In the genomic region with DNA sequence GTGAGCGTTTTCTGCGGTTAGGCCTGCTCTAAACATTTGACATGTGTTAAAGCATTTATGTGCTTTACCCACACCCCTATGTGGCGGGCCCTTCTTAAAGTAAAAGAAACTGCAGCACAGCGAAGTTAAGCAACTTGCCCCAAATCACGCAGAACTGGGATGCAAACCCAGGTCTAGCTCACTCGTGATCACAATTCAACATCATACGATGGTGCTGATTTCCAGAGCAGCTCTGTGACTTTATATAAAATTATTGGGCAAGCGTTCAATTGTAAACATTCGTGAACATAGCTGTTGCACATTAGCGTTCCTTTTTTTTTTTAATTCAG, we compare ENCODE assay signal across 8 cellular contexts. TPM values are rescaled to one million over a fixed set of nuclear protein-coding genes. Genes with fewer than 3 reads are reported as not detected.
A peak's percentile ranks its signal among the peaks of the same experiment; 100 is the strongest.
DNase-seq lines count a peak whose midpoint lies in the region; ATAC-seq, FAIRE-seq and TF ChIP-seq lines count a peak whose summit lies in the region.

No MANE protein-coding gene starts in this region.

- TF ChIP-seq EP300 in GM12878 (IDR thresholded peaks at IDR 0.05; ENCODE audit: borderline replicate concordance in 1 of 2, control insufficient read depth in 1 of 2, low read depth in 2 of 2, low read length in 2 of 2): no peak

- no peaks in the 10 kb centered on the region for H3K9me3 Mint-ChIP-seq in activated CD4-positive, alpha-beta T cell treated with anti-CD3 and anti-CD28 coated beads, Interleukin-2, amount 10 ng/mL, durations not matched to agents 24 days and 14 days

- no peaks in the 10 kb centered on the region for H4K20me1 ChIP-seq in GM12878 (ENCODE audit: control insufficient read depth, insufficient read depth)

- in situ Hi-C loops in GM12878 (cut with MboI): no loop called here

- no peaks in the 10 kb centered on the region for H3K27me3 Mint-ChIP-seq in activated CD4-positive, alpha-beta T cell treated with anti-CD3 and anti-CD28 coated beads, Interleukin-2, amount 10 ng/mL, durations not matched to agents 24 days and 14 days

- H3K4me3 ChIP-seq in GM12878 (peak overlapping the region; percentile 75), left lung (peak overlapping the region; percentile 47 to 48), tibial artery (peak overlapping the region; percentile 56 to 61)

- CTCF ChIA-PET in GM12878 (lab: Yijun Ruan, JAX): interaction anchor here (0.7 to 8.5 kb wide), 16 partner anchors 8 to 198 kb away, joined by 3 to 206 read pairs (median 5); no protein-coding TSS in a partner anchor

- TF ChIP-seq RAD21 in GM12878 (IDR thresholded peaks at IDR 0.05; ENCODE audit: insufficient read depth, low read depth, low read length): no peak

- SMC1A ChIA-PET in GM12878 (lab: Charles Lee; ENCODE audit: uncharacterized antibody, unreplicated experiment): interaction anchor here (0.7 to 7.6 kb wide), 20 partner anchors 8 to 198 kb away, joined by 3 to 168 read pairs (median 6); partner anchors contain the start of gene GLRX

- no peak for FAIRE-seq in GM12878 (lab: Jason Lieb, UNC)
- FAIRE-seq in urothelium cell line (lab: Jason Lieb, UNC): no peak

- DNase-seq in activated CD4-positive, alpha-beta T cell treated with anti-CD3 and anti-CD28 coated beads, Interleukin-2, amount 10 ng/mL, durations not matched to agents 24 days and 14 days: no peak
- DNase-seq in activated CD4-positive, alpha-beta T cell treated with anti-CD3 and anti-CD28 coated beads, Interleukin-2, amount 50 U/mL, for 48 hours: no peak
- DNase-seq in GM12878 (ENCODE audit: low read depth, low spot score) (no peak), left lung (no peak), tibial artery (no peak), urothelium cell line (ENCODE audit: low spot score) (no peak), dermis blood vessel endothelial cell (no peak)

- POLR2A ChIA-PET in GM12878 (lab: Charles Lee): interaction anchor here (0.8 to 2.0 kb wide), 12 partner anchors 8 to 201 kb away, joined by 3 to 12 read pairs (median 5); partner anchors contain the start of genes GLRX, GPR150 and RHOBTB3

- no peaks in the 10 kb centered on the region for H3K79me2 ChIP-seq in GM12878 (ENCODE audit: control insufficient read depth, insufficient read depth, low read length)

- 29% methylated on average over 10 of the region's 10 CpGs for WGBS in GM12878 (ENCODE audit: insufficient coverage, insufficient replicate concordance, low lambda C conversion rate, missing lambda C conversion rate)

- H3K9ac ChIP-seq in GM12878 (ENCODE audit: control insufficient read depth, insufficient read depth, low read length): peak overlapping the region; percentile 77

- H3K27ac ChIP-seq in GM12878 (ENCODE audit: control insufficient read depth, insufficient read depth): peak overlapping the region; percentile 80
- peak overlapping the region; percentile 91 to 92 for H3K27ac ChIP-seq in left lung
- H3K27ac ChIP-seq in tibial artery: peak overlapping the region; percentile 91 to 95

- no TSS peak for BruUV-seq in GM12878 (replicated peaks; lab: Mats Ljungman, UMichigan)

- H3K27ac Mint-ChIP-seq in activated CD4-positive, alpha-beta T cell treated with anti-CD3 and anti-CD28 coated beads, Interleukin-2, amount 10 ng/mL, durations not matched to agents 24 days and 14 days: peak overlapping the region; percentile 89

- peak overlapping the region; percentile 88 for H2AFZ ChIP-seq in GM12878 (ENCODE audit: control insufficient read depth, low read depth, low read length)

- TF ChIP-seq CTCF in GM12878 (IDR thresholded peaks at IDR 0.05 in 2 of 3, conservative IDR thresholded peaks at IDR 0.05 in 1 of 3; ENCODE audit: control insufficient read depth in 2 of 3, extremely low read depth in 1 of 3, insufficient read depth in 1 of 3, low read depth in 3 of 3, low read length in 3 of 3) (no peak), left lung (IDR thresholded peaks at IDR 0.05) (no peak), tibial artery (IDR thresholded peaks at IDR 0.05) (no peak)

- intact Hi-C loops in activated CD4-positive, alpha-beta T cell treated with anti-CD3 and anti-CD28 coated beads, Interleukin-2, amount 10 ng/mL, durations not matched to agents 24 days and 14 days (cut with micrococcal nuclease): loop anchor here (1.0 to 10.0 kb wide), 7 partner anchors 72 to 890 kb away; partner anchors contain the start of gene GLRX
- intact Hi-C loops in GM12878 (cut with micrococcal nuclease; ENCODE audit: unreplicated experiment): loop anchor here (2.0 to 10.0 kb wide), 3 partner anchors 82 to 688 kb away; no protein-coding TSS in a partner anchor
- intact Hi-C loops in left lung (cut with DNase I): no loop called here
- intact Hi-C loops in tibial artery (cut with DNase I; ENCODE audit: low total_unique reads): loop anchor here (5.0 to 10.0 kb wide), 2 partner anchors 85 to 698 kb away; partner anchors contain the start of gene RHOBTB3

- no peak for TF ChIP-seq POLR2A in GM12878 (IDR thresholded peaks at IDR 0.05; ENCODE audit: low read depth, low read length)

- H3K4me1 Mint-ChIP-seq in activated CD4-positive, alpha-beta T cell treated with anti-CD3 and anti-CD28 coated beads, Interleukin-2, amount 10 ng/mL, durations not matched to agents 24 days and 14 days: peaks cover 29% of the 10 kb centered on the region

- H3K4me2 ChIP-seq in GM12878 (ENCODE audit: control insufficient read depth, insufficient read depth): peak overlapping the region; percentile 88

- no peaks in the 10 kb centered on the region for H3K27me3 ChIP-seq in GM12878 (replicated peaks in 1 of 2; ENCODE audit: control insufficient read depth in 2 of 2, insufficient read depth in 2 of 2, low read length in 1 of 2)
- no peaks in the 10 kb centered on the region for H3K27me3 ChIP-seq in left lung
- H3K27me3 ChIP-seq in tibial artery: no peaks in the 10 kb centered on the region

- H3K9me3 ChIP-seq in GM12878 (replicated peaks; ENCODE audit: control insufficient read depth, insufficient read depth, low read length) (no peaks in the 10 kb centered on the region), left lung (no peaks in the 10 kb centered on the region), tibial artery (no peaks in the 10 kb centered on the region)

- H3K36me3 ChIP-seq in GM12878 (ENCODE audit: control insufficient read depth in 2 of 2, insufficient read depth in 2 of 2, low read length in 1 of 2) (no peaks in the 10 kb centered on the region), left lung (no peaks in the 10 kb centered on the region), tibial artery (no peaks in the 10 kb centered on the region)

- peak overlapping the region; percentile 83 for H3K4me3 Mint-ChIP-seq in activated CD4-positive, alpha-beta T cell treated with anti-CD3 and anti-CD28 coated beads, Interleukin-2, amount 10 ng/mL, durations not matched to agents 24 days and 14 days

- RAD21 ChIA-PET in GM12878 (lab: Charles Lee; ENCODE audit: unreplicated experiment): interaction anchor here (0.6 to 7.4 kb wide), 25 partner anchors 16 to 1898 kb away, joined by 3 to 98 read pairs (median 6); partner anchors contain the start of genes ARSK, GLRX, RHOBTB3 and SKIC3

- no peaks in the 10 kb centered on the region for H3K36me3 Mint-ChIP-seq in activated CD4-positive, alpha-beta T cell treated with anti-CD3 and anti-CD28 coated beads, Interleukin-2, amount 10 ng/mL, durations not matched to agents 24 days and 14 days (ENCODE audit: low read depth)

- H3K4me1 ChIP-seq in GM12878 (ENCODE audit: control insufficient read depth, insufficient read depth, low read length) (peaks cover 5% of the 10 kb centered on the region), left lung (peaks cover 0 to 22% of the 10 kb centered on the region in 2 donors), tibial artery (peaks cover 0 to 20% (median 5%) of the 10 kb centered on the region in 4 donors)

- ATAC-seq in GM12878 (peak; percentile 22; the same call in 2 of the 3 replicates), left lung (peak; percentile 40), HG02610 (IDR thresholded peaks at IDR 0.05; ENCODE audit: unreplicated experiment) (no peak)

RNA-seq across cellular contexts. Expression of gene RFESD, which starts 0.7 kb away (rescaled TPM):
- total RNA-seq in activated CD4-positive, alpha-beta T cell treated with anti-CD3 and anti-CD28 coated beads, Interleukin-2, amount 10 ng/mL, durations not matched to agents 24 days and 14 days: 4.0 and 4.2 TPM in 2 replicates
- total RNA-seq in GM12878 (2013; cell fraction: nucleolus; rRNA removed): 16.6 and 20.0 TPM in 2 replicates
- total RNA-seq in GM12878 (2014; rRNA removed) (3.3 and 3.4 TPM in 2 replicates), GM12878 (2014; rRNA removed; fragmentation: Illumina TruSeq; extraction: Trizol) (3.9 and 4.2 TPM in 2 replicates), GM12878 (2021) (2.9 and 5.7 TPM in 2 replicates), left lung (1 to 10 TPM; 2.7 TPM), dermis blood vessel endothelial cell (0.34 and 0.70 TPM in 2 replicates)
- 1.9 TPM for polyA plus RNA-seq in GM12878 (2011; ENCODE audit: low read depth)
- polyA plus RNA-seq in GM12878 (2011; rRNA removed) (5.7 and 10.9 TPM in 2 replicates), GM12878 (2014; fragmentation: Illumina TruSeq; extraction: Trizol) (1.9 and 3.3 TPM in 2 replicates), GM12878 (2014; fragmentation: Nextera tagmentation; extraction: Ambion mirVana) (10 to 100 TPM; 14.0 to 14.7 TPM), GM12878 (2014; rRNA removed) (1.4 and 1.9 TPM in 2 replicates), GM12878 (2016; fragmentation: Nextera tagmentation; extraction: Ambion mirVana) (1 to 10 TPM; 5.9 to 6.8 TPM)
- 1.7 and 2.4 TPM in 2 replicates for polyA plus RNA-seq in GM12878 (2011; cell fraction: cytosol; rRNA removed)
- 3.9 and 4.3 TPM in 2 replicates for polyA plus RNA-seq in GM12878 (2011; cell fraction: nucleus; rRNA removed)
- 2.7 and 3.0 TPM in 2 replicates for polyA plus RNA-seq in GM12878 (2012)
- 2.7 and 5.3 TPM in 2 replicates for polyA minus RNA-seq in GM12878 (2011; rRNA and poly(A)+ RNA removed)
- 0.62 and 0.67 TPM in 2 replicates for polyA minus RNA-seq in GM12878 (2011; cell fraction: cytosol; rRNA and poly(A)+ RNA removed)
- 4.0 and 4.4 TPM in 2 replicates for polyA minus RNA-seq in GM12878 (2011; cell fraction: nucleus; rRNA and poly(A)+ RNA removed)

RNA-seq across cellular contexts. Expression of gene GPR150, which starts 27.4 kb away (rescaled TPM):
- 0.33 and 0.56 TPM in 2 replicates for total RNA-seq in activated CD4-positive, alpha-beta T cell treated with anti-CD3 and anti-CD28 coated beads, Interleukin-2, amount 10 ng/mL, durations not matched to agents 24 days and 14 days
- total RNA-seq in GM12878 (2013; cell fraction: nucleolus; rRNA removed): 1.4 TPM in 2 replicates
- 0.82 and 1.1 TPM in 2 replicates for total RNA-seq in GM12878 (2014; rRNA removed)
- total RNA-seq in GM12878 (2014; rRNA removed; fragmentation: Illumina TruSeq; extraction: Trizol): 0.13 and 0.18 TPM in 2 replicates
- 0.92 and 1.3 TPM in 2 replicates for total RNA-seq in GM12878 (2021)
- 0.12 TPM for polyA plus RNA-seq in GM12878 (2011; ENCODE audit: low read depth)
- polyA plus RNA-seq in GM12878 (2011; rRNA removed): 0.08 and 0.16 TPM in 2 replicates
- 0.12 TPM in 2 replicates for polyA plus RNA-seq in GM12878 (2011; cell fraction: cytosol; rRNA removed)
- polyA plus RNA-seq in GM12878 (2011; cell fraction: nucleus; rRNA removed): 0.67 TPM in 2 replicates
- polyA plus RNA-seq in GM12878 (2012): 0.46 and 0.49 TPM in 2 replicates
- polyA plus RNA-seq in GM12878 (2014; fragmentation: Illumina TruSeq; extraction: Trizol): 0.37 and 0.43 TPM in 2 replicates
- polyA plus RNA-seq in GM12878 (2014; fragmentation: Nextera tagmentation; extraction: Ambion mirVana): under 1 TPM in 1 of 2 experiments, not detected in 1; 0.13 TPM
- polyA plus RNA-seq in GM12878 (2014; rRNA removed): 0.77 and 1.1 TPM in 2 replicates
- polyA plus RNA-seq in GM12878 (2016; fragmentation: Nextera tagmentation; extraction: Ambion mirVana): under 1 TPM; 0.16 to 0.76 TPM
- polyA minus RNA-seq in GM12878 (2011; rRNA and poly(A)+ RNA removed): 0.15 TPM in 1 of 2 replicates, not detected in the other
- polyA minus RNA-seq in GM12878 (2011; cell fraction: cytosol; rRNA and poly(A)+ RNA removed): not detected in 2 replicates
- polyA minus RNA-seq in GM12878 (2011; cell fraction: nucleus; rRNA and poly(A)+ RNA removed): 0.97 and 1.4 TPM in 2 replicates
- under 1 TPM; 0.16 to 0.26 TPM for total RNA-seq in left lung
- total RNA-seq in dermis blood vessel endothelial cell: 0.05 and 0.17 TPM in 2 replicates

RNA-seq across cellular contexts. Expression of gene SPATA9, which starts 35.5 kb away (rescaled TPM):
- not detected in 2 replicates for total RNA-seq in activated CD4-positive, alpha-beta T cell treated with anti-CD3 and anti-CD28 coated beads, Interleukin-2, amount 10 ng/mL, durations not matched to agents 24 days and 14 days
- 0.81 TPM in 1 of 2 replicates, not detected in the other for total RNA-seq in GM12878 (2013; cell fraction: nucleolus; rRNA removed)
- total RNA-seq in GM12878 (2014; rRNA removed): 0.11 and 0.16 TPM in 2 replicates
- total RNA-seq in GM12878 (2014; rRNA removed; fragmentation: Illumina TruSeq; extraction: Trizol): 0.18 TPM in 1 of 2 replicates, not detected in the other
- total RNA-seq in GM12878 (2021): 0.35 TPM in 1 of 2 replicates, not detected in the other
- not detected for polyA plus RNA-seq in GM12878 (2011; ENCODE audit: low read depth)
- polyA plus RNA-seq in GM12878 (2011; rRNA removed): 0.33 and 0.46 TPM in 2 replicates
- polyA plus RNA-seq in GM12878 (2011; cell fraction: cytosol; rRNA removed): 0.15 and 0.45 TPM in 2 replicates
- 0.34 and 0.39 TPM in 2 replicates for polyA plus RNA-seq in GM12878 (2011; cell fraction: nucleus; rRNA removed)
- 0.25 and 0.53 TPM in 2 replicates for polyA plus RNA-seq in GM12878 (2012)
- 0.13 TPM in 1 of 2 replicates, not detected in the other for polyA plus RNA-seq in GM12878 (2014; fragmentation: Illumina TruSeq; extraction: Trizol)
- under 1 TPM; 0.16 to 0.49 TPM for polyA plus RNA-seq in GM12878 (2014; fragmentation: Nextera tagmentation; extraction: Ambion mirVana)
- 0.15 and 0.22 TPM in 2 replicates for polyA plus RNA-seq in GM12878 (2014; rRNA removed)
- polyA plus RNA-seq in GM12878 (2016; fragmentation: Nextera tagmentation; extraction: Ambion mirVana): under 1 TPM; 0.16 to 0.24 TPM
- not detected in 2 replicates for polyA minus RNA-seq in GM12878 (2011; rRNA and poly(A)+ RNA removed)
- not detected in 2 replicates for polyA minus RNA-seq in GM12878 (2011; cell fraction: cytosol; rRNA and poly(A)+ RNA removed)
- 0.57 TPM in 1 of 2 replicates, not detected in the other for polyA minus RNA-seq in GM12878 (2011; cell fraction: nucleus; rRNA and poly(A)+ RNA removed)
- under 1 TPM; 0.31 to 0.52 TPM for total RNA-seq in left lung
- total RNA-seq in dermis blood vessel endothelial cell: not detected in 2 replicates

Comparison
In these comparisons a context has a peak if more than half of its experiments do, and no peak if none do; other contexts are left out.
1. intact Hi-C loops: an anchor here in activated CD4-positive, alpha-beta T cell treated with anti-CD3 and anti-CD28 coated beads, Interleukin-2, amount 10 ng/mL, durations not matched to agents 24 days and 14 days (1.0 to 10.0 kb wide), GM12878 (2.0 to 10.0 kb wide) and tibial artery (5.0 to 10.0 kb wide); none called in left lung.